In genomic region chr7:70477051-70478010, GRCh38 we compare ENCODE assay signal across 21 cellular contexts.
A peak's percentile ranks its signal among the peaks of the same experiment; 100 is the strongest.
DNase-seq lines count a peak whose midpoint lies in the region; ATAC-seq, FAIRE-seq and TF ChIP-seq lines count a peak whose summit lies in the region.
"Had no signal": no experiment of that assay in that cellular context is flagged by ENCODE, and none has a peak within 500 bp of the region (broad histone marks: within the 10 kb centered on the region; RNA-seq: fewer than 3 reads in every experiment).

No MANE protein-coding gene starts in this region.

- WGBS in heart left ventricle, 4 donors = 47 to 54% (median 50%) methylated on average over 7 of the region's 7 CpGs
- WGBS in testis, 2 donors = 35 to 63% methylated on average over 7 of the region's 7 CpGs

- H3K27me3 ChIP-seq in heart left ventricle = no peaks in the 10 kb centered on the region
- no peaks in the 10 kb centered on the region for H3K27me3 ChIP-seq in astrocyte (ENCODE audit: insufficient read depth, low read length)
- H3K27me3 ChIP-seq in kidney epithelial cell (ENCODE audit: control insufficient read depth, insufficient read depth, low read length) = no peaks in the 10 kb centered on the region
- H3K27me3 ChIP-seq in testis = no peaks in the 10 kb centered on the region
- H3K27me3 ChIP-seq: stomach, uterus had no signal

- H3K4me1 ChIP-seq in heart left ventricle (peaks cover 0 to 35% (median 19%) of the 10 kb centered on the region in 12 donors), astrocyte (ENCODE audit: insufficient read depth, low read length) (peaks cover 3% of the 10 kb centered on the region), testis (peaks cover 9% of the 10 kb centered on the region)
- H3K4me1 ChIP-seq: uterus had no signal

- FAIRE-seq in astrocyte (lab: Jason Lieb, UNC) = peak; percentile 73
- FAIRE-seq: colon, endothelial cell of umbilical vein, islet of Langerhans had no signal

- H3K9me3 ChIP-seq in heart left ventricle (no peaks in the 10 kb centered on the region), astrocyte (ENCODE audit: insufficient read depth, low read depth, low read length) (no peaks in the 10 kb centered on the region), testis (no peaks in the 10 kb centered on the region)
- H3K9me3 ChIP-seq: stomach, uterus had no signal

- H3K9me3 Mint-ChIP-seq in astrocyte (ENCODE audit: unreplicated experiment) = no peaks in the 10 kb centered on the region
- H3K9me3 Mint-ChIP-seq in activated naive CD4-positive, alpha-beta T cell treated with anti-CD3 and anti-CD28 coated beads, Interleukin-2, amount 10 ng/mL, durations not matched to agents 7 days and 5 days = peaks cover 6% of the 10 kb centered on the region
- H3K9me3 Mint-ChIP-seq: activated naive CD8-positive, alpha-beta T cell treated with anti-CD3 and anti-CD28 coated beads, Interleukin-2, amount 50 U/mL, for 24 hours; CD4-positive, alpha-beta T cell had no signal

- intact Hi-C loops in heart left ventricle (cut with DNase I) (loop anchor here in 2 of 10 donors (10.0 kb wide), 2 partner anchors 217 to 223 kb away; no protein-coding TSS in a partner anchor), Right ventricle myocardium inferior (cut with DNase I) (no loop called here), testis (cut with DNase I; ENCODE audit: low total_unique reads) (no loop called here)

- TF ChIP-seq CTCF in heart left ventricle (IDR thresholded peaks at IDR 0.05) (no peak), astrocyte (IDR thresholded peaks at IDR 0.05; ENCODE audit: insufficient read depth, low read depth, low read length) (no peak), kidney epithelial cell (IDR thresholded peaks at IDR 0.05; ENCODE audit: insufficient read depth, low read length, poor library complexity, severe bottlenecking) (no peak), testis (IDR thresholded peaks at IDR 0.05) (no peak)

- H3K36me3 ChIP-seq in heart left ventricle (no peaks in the 10 kb centered on the region), astrocyte (ENCODE audit: insufficient read depth, low read length) (no peaks in the 10 kb centered on the region), kidney epithelial cell (ENCODE audit: control insufficient read depth, insufficient read depth, low read length) (no peaks in the 10 kb centered on the region), testis (ENCODE audit: low read depth, missing control alignments) (no peaks in the 10 kb centered on the region)
- H3K36me3 ChIP-seq: stomach, uterus, WERI-Rb-1 had no signal

- no peak overlapping the region for H3K4me3 Mint-ChIP-seq in astrocyte (ENCODE audit: unreplicated experiment)
- H3K4me3 Mint-ChIP-seq in activated naive CD4-positive, alpha-beta T cell treated with anti-CD3 and anti-CD28 coated beads, Interleukin-2, amount 10 ng/mL, durations not matched to agents 7 days and 5 days = no peak overlapping the region
- H3K4me3 Mint-ChIP-seq: activated CD8-positive, alpha-beta T cell treated with anti-CD3 and anti-CD28 coated beads, Interleukin-2, amount 10 ng/mL, durations not matched to agents 7 days and 5 days; activated naive CD8-positive, alpha-beta T cell treated with anti-CD3 and anti-CD28 coated beads, Interleukin-2, amount 50 U/mL, for 24 hours; CD4-positive, alpha-beta T cell; naive B cell had no signal

- H3K79me2 ChIP-seq in astrocyte (ENCODE audit: insufficient read depth, low read length) = no peaks in the 10 kb centered on the region

- H3K36me3 Mint-ChIP-seq in astrocyte (ENCODE audit: low read depth, unreplicated experiment) = no peaks in the 10 kb centered on the region
- no peaks in the 10 kb centered on the region for H3K36me3 Mint-ChIP-seq in activated naive CD4-positive, alpha-beta T cell treated with anti-CD3 and anti-CD28 coated beads, Interleukin-2, amount 10 ng/mL, durations not matched to agents 7 days and 5 days

- H3K27ac Mint-ChIP-seq in astrocyte (ENCODE audit: unreplicated experiment) = peak overlapping the region; percentile 66
- H3K27ac Mint-ChIP-seq in activated naive CD4-positive, alpha-beta T cell treated with anti-CD3 and anti-CD28 coated beads, Interleukin-2, amount 10 ng/mL, durations not matched to agents 7 days and 5 days = no peak overlapping the region
- H3K27ac Mint-ChIP-seq: activated CD8-positive, alpha-beta T cell treated with anti-CD3 and anti-CD28 coated beads, Interleukin-2, amount 10 ng/mL, durations not matched to agents 7 days and 5 days; activated naive CD8-positive, alpha-beta T cell treated with anti-CD3 and anti-CD28 coated beads, Interleukin-2, amount 50 U/mL, for 24 hours; CD4-positive, alpha-beta T cell; naive B cell had no signal

- H3K9ac ChIP-seq in astrocyte (ENCODE audit: low read length) = no peak overlapping the region

- peaks cover 23% of the 10 kb centered on the region for H3K4me1 Mint-ChIP-seq in astrocyte (ENCODE audit: low read depth, unreplicated experiment)
- H3K4me1 Mint-ChIP-seq in activated naive CD4-positive, alpha-beta T cell treated with anti-CD3 and anti-CD28 coated beads, Interleukin-2, amount 10 ng/mL, durations not matched to agents 7 days and 5 days = no peaks in the 10 kb centered on the region
- H3K4me1 Mint-ChIP-seq: activated naive CD8-positive, alpha-beta T cell treated with anti-CD3 and anti-CD28 coated beads, Interleukin-2, amount 50 U/mL, for 24 hours; naive B cell had no signal

- H2AFZ ChIP-seq in astrocyte (ENCODE audit: low read depth, low read length) = no peak overlapping the region

- DNase-seq in heart left ventricle = no peak
- DNase-seq in Right ventricle myocardium inferior (ENCODE audit: missing footprints) = no peak
- peak; percentile 82 for DNase-seq in astrocyte (ENCODE audit: low read depth)
- peak; percentile 34 for DNase-seq in kidney epithelial cell (ENCODE audit: low read depth)
- DNase-seq in testis = peak; percentile 34
- DNase-seq in stimulated activated CD8-positive, alpha-beta memory T cell treated with anti-CD3 and anti-CD28 coated beads, Interleukin-4, amount 100 ng/mL, for 48 hours = no peak
- DNase-seq in NCI-H187 (lab: John Stamatoyannopoulos, UW) = no peak
- DNase-seq in activated naive CD4-positive, alpha-beta T cell treated with anti-CD3 and anti-CD28 coated beads, Interleukin-2, amount 10 ng/mL, durations not matched to agents 7 days and 5 days = no peak
- DNase-seq: activated CD8-positive, alpha-beta T cell treated with anti-CD3 and anti-CD28 coated beads, Interleukin-2, amount 10 ng/mL, durations not matched to agents 7 days and 5 days; activated naive CD8-positive, alpha-beta T cell treated with anti-CD3 and anti-CD28 coated beads, Interleukin-2, amount 50 U/mL, for 24 hours; CD4-positive, alpha-beta T cell; MV-4-11; naive B cell; NCI-H2081; NCI-H69; stomach; uterus; WERI-Rb-1 had no signal

- H3K27me3 Mint-ChIP-seq in astrocyte (ENCODE audit: low read depth, unreplicated experiment) = no peaks in the 10 kb centered on the region
- H3K27me3 Mint-ChIP-seq in activated naive CD4-positive, alpha-beta T cell treated with anti-CD3 and anti-CD28 coated beads, Interleukin-2, amount 10 ng/mL, durations not matched to agents 7 days and 5 days = no peaks in the 10 kb centered on the region
- H3K27me3 Mint-ChIP-seq: activated naive CD8-positive, alpha-beta T cell treated with anti-CD3 and anti-CD28 coated beads, Interleukin-2, amount 50 U/mL, for 24 hours; CD4-positive, alpha-beta T cell; naive B cell had no signal

- TF ChIP-seq POLR2A in heart left ventricle (IDR thresholded peaks at IDR 0.05) (no peak), testis (IDR thresholded peaks at IDR 0.05) (no peak)

- H3K4me3 ChIP-seq in heart left ventricle (no peak overlapping the region), astrocyte (ENCODE audit: insufficient read depth, low read depth, low read length) (no peak overlapping the region), kidney epithelial cell (ENCODE audit: low read depth, low read length) (no peak overlapping the region), testis (no peak overlapping the region)
- H3K4me3 ChIP-seq: stomach, uterus had no signal

- ATAC-seq in heart left ventricle (peak; percentile 17 to 71 (median 54)), Right ventricle myocardium inferior (no peak)
- ATAC-seq: activated CD8-positive, alpha-beta T cell treated with anti-CD3 and anti-CD28 coated beads, Interleukin-2, amount 10 ng/mL, durations not matched to agents 7 days and 5 days; activated naive CD8-positive, alpha-beta T cell treated with anti-CD3 and anti-CD28 coated beads, Interleukin-2, amount 50 U/mL, for 24 hours had no signal

- H3K4me2 ChIP-seq in astrocyte (ENCODE audit: low read length) = peak overlapping the region; percentile 45

- no peaks in the 10 kb centered on the region for H4K20me1 ChIP-seq in astrocyte (ENCODE audit: insufficient read depth, low read length)

- H3K27ac ChIP-seq in heart left ventricle (no peak overlapping the region), astrocyte (ENCODE audit: low read depth, low read length) (peak overlapping the region; percentile 28), testis (no peak overlapping the region)
- H3K27ac ChIP-seq: uterus, WERI-Rb-1 had no signal

- CTCF ChIA-PET in activated naive CD4-positive, alpha-beta T cell treated with anti-CD3 and anti-CD28 coated beads, Interleukin-2, amount 10 ng/mL, durations not matched to agents 7 days and 5 days (lab: Charles Lee) = no interaction called here

Comparison
In these comparisons a context has a peak if more than half of its experiments do, and no peak if none do; other contexts are left out.
1. DNase-seq: peak in astrocyte (single experiment), kidney epithelial cell (single experiment) and testis (single experiment); none in heart left ventricle (0 of 5), Right ventricle myocardium inferior (single experiment), stimulated activated CD8-positive, alpha-beta memory T cell treated with anti-CD3 and anti-CD28 coated beads, Interleukin-4, amount 100 ng/mL, for 48 hours (single experiment), NCI-H187 (0 of 2) and activated naive CD4-positive, alpha-beta T cell treated with anti-CD3 and anti-CD28 coated beads, Interleukin-2, amount 10 ng/mL, durations not matched to agents 7 days and 5 days (single experiment).